ENCODE assay signal across 9 cellular contexts in the genomic region with DNA sequence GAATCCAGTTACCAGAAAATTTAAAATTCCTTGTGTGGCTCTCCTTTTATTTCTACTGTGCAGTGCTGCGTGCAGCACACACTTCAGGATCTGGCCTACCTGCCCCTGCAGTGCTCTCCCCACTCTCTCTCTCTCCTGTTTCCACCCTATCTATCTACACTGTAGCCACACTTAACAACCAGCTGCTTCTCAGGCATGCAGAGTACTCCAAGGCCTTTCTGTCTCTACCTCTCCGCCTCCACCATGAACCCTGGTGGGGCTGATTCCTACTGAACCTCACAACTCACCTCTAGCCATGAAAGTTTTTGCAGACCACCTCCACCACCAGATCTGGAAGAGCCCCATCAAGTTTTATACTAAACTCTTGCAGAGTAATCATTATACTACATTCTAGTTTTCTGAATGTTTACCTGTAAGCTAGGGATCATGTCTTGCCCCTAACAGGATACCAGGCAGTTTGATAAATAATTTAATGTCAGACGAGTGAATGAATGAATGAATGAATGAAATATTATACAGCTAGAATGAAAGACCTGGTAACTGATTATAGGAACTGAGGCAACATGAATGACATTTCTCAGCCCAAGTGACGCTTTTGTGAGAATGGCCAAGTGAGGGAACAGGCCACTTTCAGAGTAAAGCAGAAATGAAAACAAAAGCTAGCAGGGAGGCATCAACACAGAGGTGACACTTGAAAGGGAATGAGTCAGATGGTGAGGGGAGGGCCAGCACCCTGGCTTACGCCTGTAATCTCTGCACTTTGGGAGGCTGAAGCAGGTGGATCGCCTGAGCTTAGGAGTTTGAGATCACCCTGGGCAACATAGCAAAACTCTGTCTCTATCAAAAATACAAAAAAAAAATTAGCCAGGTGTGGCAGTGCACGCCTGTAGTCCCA.
DNase-seq lines count a peak whose midpoint lies in the region; ATAC-seq, FAIRE-seq and TF ChIP-seq lines count a peak whose summit lies in the region.
"Had no signal": no experiment of that assay in that cellular context is flagged by ENCODE, and none has a peak within 500 bp of the region (broad histone marks: within the 10 kb centered on the region; RNA-seq: fewer than 3 reads in every experiment).

No MANE protein-coding gene starts in this region.

- TF ChIP-seq CTCF in endothelial cell (IDR thresholded peaks at IDR 0.05; ENCODE audit: unreplicated experiment), result no peak
- TF ChIP-seq CTCF in body of pancreas (IDR thresholded peaks at IDR 0.05), result no peak

- ATAC-seq in GM21619 (IDR thresholded peaks at IDR 0.05; ENCODE audit: unreplicated experiment) (peak; percentile 96), HG03575 (IDR thresholded peaks at IDR 0.05; ENCODE audit: extremely low read depth, insufficient number of reproducible peaks, low FRiP score, unreplicated experiment) (peak; percentile 68), naive B cell (ENCODE audit: low read depth in 2 of 2) (peak; percentile 39 to 60), body of pancreas (no peak)

- H3K27ac ChIP-seq in effector memory CD4-positive, alpha-beta T cell (ENCODE audit: insufficient read depth, low read length, poor library complexity, severe bottlenecking), result no peak overlapping the region
- no peak overlapping the region for H3K27ac ChIP-seq in body of pancreas

- H3K9me3 Mint-ChIP-seq in naive B cell (peaks cover 0 to 14% (median 2%) of the 10 kb centered on the region in 7 donors), endothelial cell (ENCODE audit: unreplicated experiment) (no peaks in the 10 kb centered on the region)

- TF ChIP-seq POLR2A in body of pancreas (IDR thresholded peaks at IDR 0.05), result no peak

- peak; percentile 59 for FAIRE-seq in GM18507 (lab: Jason Lieb, UNC)
- FAIRE-seq: endothelial cell of umbilical vein had no signal

- H3K36me3 Mint-ChIP-seq in naive B cell, result peaks cover 29 to 35% of the 10 kb centered on the region in 2 donors
- H3K36me3 Mint-ChIP-seq in endothelial cell (ENCODE audit: low read depth, unreplicated experiment), result peaks cover 6% of the 10 kb centered on the region

- H3K36me3 ChIP-seq in effector memory CD4-positive, alpha-beta T cell (ENCODE audit: control insufficient read depth, insufficient read depth, low read length), result no peaks in the 10 kb centered on the region
- H3K36me3 ChIP-seq in body of pancreas (replicated peaks in 1 of 2; ENCODE audit: insufficient read depth in 1 of 2, low read depth in 2 of 2), result no peaks in the 10 kb centered on the region

- no peaks in the 10 kb centered on the region for H3K27me3 Mint-ChIP-seq in naive B cell
- peaks cover 4% of the 10 kb centered on the region for H3K27me3 Mint-ChIP-seq in endothelial cell (ENCODE audit: unreplicated experiment)

- H3K9me3 ChIP-seq in effector memory CD4-positive, alpha-beta T cell (ENCODE audit: control insufficient read depth, low read length), result no peaks in the 10 kb centered on the region
- no peaks in the 10 kb centered on the region for H3K9me3 ChIP-seq in body of pancreas

- H3K4me3 Mint-ChIP-seq in naive B cell (peak overlapping the region in 1 of 8 donors; percentile 4), endothelial cell (ENCODE audit: unreplicated experiment) (no peak overlapping the region)

- no peak overlapping the region for H3K4me3 ChIP-seq in effector memory CD4-positive, alpha-beta T cell (ENCODE audit: insufficient read depth, low read depth, low read length, poor library complexity, severe bottlenecking)
- no peak overlapping the region for H3K4me3 ChIP-seq in body of pancreas

- DNase-seq in GM18507 (ENCODE audit: extremely low spot score, insufficient read length, low read depth), result no peak
- DNase-seq in naive B cell, result no peak
- DNase-seq in KG1 (lab: John Stamatoyannopoulos, UW), result no peak
- DNase-seq in effector memory CD4-positive, alpha-beta T cell, result no peak
- DNase-seq in endothelial cell (ENCODE audit: low spot score), result no peak
- no peak for DNase-seq in body of pancreas

- 89 to 90% methylated on average over 7 of the region's 7 CpGs for WGBS in body of pancreas, 2 donors

- peak overlapping the region in 5 of 6 donors; percentile 4 to 96 (median 51) for H3K27ac Mint-ChIP-seq in naive B cell
- H3K27ac Mint-ChIP-seq in endothelial cell (ENCODE audit: unreplicated experiment), result no peak overlapping the region

- no peaks in the 10 kb centered on the region for H3K27me3 ChIP-seq in effector memory CD4-positive, alpha-beta T cell (replicated peaks; ENCODE audit: control insufficient read depth, insufficient read depth, low read length, poor library complexity, severe bottlenecking)
- H3K27me3 ChIP-seq in body of pancreas, result no peaks in the 10 kb centered on the region

- intact Hi-C loops in body of pancreas (cut with DNase I), result no loop called here

- no peaks in the 10 kb centered on the region for H3K4me1 ChIP-seq in effector memory CD4-positive, alpha-beta T cell (ENCODE audit: control insufficient read depth, insufficient read depth, low read length, poor library complexity, severe bottlenecking)
- H3K4me1 ChIP-seq in body of pancreas, result no peaks in the 10 kb centered on the region

- H3K4me1 Mint-ChIP-seq in naive B cell (peaks cover 67 to 86% (median 84%) of the 10 kb centered on the region in 3 donors), endothelial cell (ENCODE audit: unreplicated experiment) (peaks cover 6% of the 10 kb centered on the region)
